Comparison of ENCODE assay signal across 10 cellular contexts in the genomic region with DNA sequence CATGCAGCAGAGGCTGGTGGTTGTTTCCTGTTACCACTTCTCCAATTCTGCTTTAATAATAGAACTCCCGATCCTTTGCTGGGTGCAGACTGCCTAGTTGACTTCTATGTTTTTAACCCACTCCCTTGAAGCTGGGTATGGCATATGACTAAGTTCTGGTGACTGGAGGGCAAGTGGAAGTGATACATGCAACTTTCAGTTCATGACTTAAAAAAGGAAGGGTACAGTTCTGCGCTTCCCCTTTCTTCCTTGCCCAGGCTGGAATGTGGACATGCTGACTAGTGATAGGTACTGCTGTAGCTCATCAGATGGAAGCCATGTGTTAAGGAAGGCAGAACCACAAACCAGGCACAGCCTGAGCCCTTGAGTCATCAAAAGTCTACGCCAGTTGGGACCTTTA. TPM values are rescaled to one million over a fixed set of nuclear protein-coding genes. Genes with fewer than 3 reads are reported as not detected.
DNase-seq lines count a peak whose midpoint lies in the region; ATAC-seq and TF ChIP-seq lines count a peak whose summit lies in the region.
"Had no signal": no experiment of that assay in that cellular context is flagged by ENCODE, and none has a peak within 500 bp of the region (broad histone marks: within the 10 kb centered on the region; RNA-seq: fewer than 3 reads in every experiment).

No MANE protein-coding gene starts in this region.

- TF ChIP-seq CTCF in spleen (IDR thresholded peaks at IDR 0.05 in 8 of 11, conservative IDR thresholded peaks at IDR 0.05 in 3 of 11): no peak
- no peak for TF ChIP-seq CTCF in prostate gland (IDR thresholded peaks at IDR 0.05)

- intact Hi-C loops in spleen (cut with DNase I; ENCODE audit: low total_unique reads): no loop called here
- intact Hi-C loops in prostate gland (cut with DNase I): no loop called here

- TF ChIP-seq POLR2A in spleen (IDR thresholded peaks at IDR 0.05): no peak
- no peak for TF ChIP-seq POLR2A in prostate gland (IDR thresholded peaks at IDR 0.05)

- peak; percentile 57 for ATAC-seq in GM19023 (IDR thresholded peaks at IDR 0.05; ENCODE audit: unreplicated experiment)
- peak; percentile 46 for ATAC-seq in esophagus mucosa

- H3K27me3 ChIP-seq in spleen (replicated peaks in 1 of 7): no peaks in the 10 kb centered on the region
- no peaks in the 10 kb centered on the region for H3K27me3 ChIP-seq in prostate gland (replicated peaks; ENCODE audit: insufficient read depth)

- H3K4me1 ChIP-seq in spleen (peaks cover 8 to 45% (median 28%) of the 10 kb centered on the region in 6 donors), prostate gland (replicated peaks) (no peaks in the 10 kb centered on the region)

- H3K4me3 ChIP-seq in spleen (no peak overlapping the region), prostate gland (no peak overlapping the region)

- H3K36me3 ChIP-seq in spleen (no peaks in the 10 kb centered on the region), prostate gland (no peaks in the 10 kb centered on the region)

- H3K9me3 ChIP-seq in spleen (no peaks in the 10 kb centered on the region), prostate gland (no peaks in the 10 kb centered on the region)

- DNase-seq in HT1080 (ENCODE audit: low read depth) (peak; percentile 10), spleen (no peak), amniotic stem cell (lab: John Stamatoyannopoulos, UW) (no peak), HEK293T (ENCODE audit: extremely low spot score) (no peak), NCI-H82 treated with DMSO at 0.1 percent for 48 hours (lab: John Stamatoyannopoulos, UW; ENCODE audit: unreplicated experiment) (no peak), prostate gland (ENCODE audit: low spot score) (no peak)

- WGBS in spleen, 5 donors: 22 to 33% (median 27%) methylated on average over 3 of the region's 3 CpGs
- WGBS in prostate gland: 79% methylated on average over 3 of the region's 3 CpGs

- POLR2A ChIA-PET in HEK293T (lab: Yijun Ruan, JAX): no interaction called here

- CTCF ChIA-PET in HEK293T (lab: Yijun Ruan, JAX): no interaction called here

- H3K27ac ChIP-seq in spleen (peak overlapping the region; percentile 15 to 84 (median 72)), prostate gland (peak overlapping the region in 1 of 2 donors; percentile 36)

TF ChIP-seq in HEK293T, 16 proteins besides CTCF, POLR2A, EP300 and RAD21:
- TF ChIP-seq FOXK2 (IDR thresholded peaks at IDR 0.05) (no peak), ELF4 (IDR thresholded peaks at IDR 0.05) (no peak), HDGF (IDR thresholded peaks at IDR 0.05; ENCODE audit: borderline replicate concordance) (no peak), NFRKB (IDR thresholded peaks at IDR 0.05) (no peak), ARNT (IDR thresholded peaks at IDR 0.05) (no peak), FOXA1 (IDR thresholded peaks at IDR 0.05) (no peak), SP1 (IDR thresholded peaks at IDR 0.05) (no peak), TARDBP (IDR thresholded peaks at IDR 0.05) (no peak), SUZ12 (IDR thresholded peaks at IDR 0.05) (no peak), LEF1 (IDR thresholded peaks at IDR 0.05; ENCODE audit: borderline replicate concordance) (no peak), FOXM1 (IDR thresholded peaks at IDR 0.05; ENCODE audit: borderline replicate concordance) (no peak), CTBP1 (IDR thresholded peaks at IDR 0.05; ENCODE audit: borderline replicate concordance) (no peak), ZNF384 (IDR thresholded peaks at IDR 0.05) (no peak), L3MBTL2 (conservative IDR thresholded peaks at IDR 0.05) (no peak), BHLHE40 (IDR thresholded peaks at IDR 0.05; ENCODE audit: borderline replicate concordance) (no peak)
- TF ChIP-seq, protein P1, sequence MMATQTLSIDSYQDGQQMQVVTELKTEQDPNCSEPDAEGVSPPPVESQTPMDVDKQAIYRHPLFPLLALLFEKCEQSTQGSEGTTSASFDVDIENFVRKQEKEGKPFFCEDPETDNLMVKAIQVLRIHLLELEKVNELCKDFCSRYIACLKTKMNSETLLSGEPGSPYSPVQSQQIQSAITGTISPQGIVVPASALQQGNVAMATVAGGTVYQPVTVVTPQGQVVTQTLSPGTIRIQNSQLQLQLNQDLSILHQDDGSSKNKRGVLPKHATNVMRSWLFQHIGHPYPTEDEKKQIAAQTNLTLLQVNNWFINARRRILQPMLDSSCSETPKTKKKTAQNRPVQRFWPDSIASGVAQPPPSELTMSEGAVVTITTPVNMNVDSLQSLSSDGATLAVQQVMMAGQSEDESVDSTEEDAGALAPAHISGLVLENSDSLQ (IDR thresholded peaks at IDR 0.05): no peak
TF ChIP-seq in HEK293T: peak in this region for 0.

RNA-seq across cellular contexts. Expression of a gene that starts 2.4 kb away (rescaled TPM):
- total RNA-seq in HT1080 (2014; rRNA removed; shearing (Covaris generic)): 0.08 TPM in 1 of 2 replicates, not detected in the other
- 0.01 TPM in 1 of 2 replicates, not detected in the other for polyA plus RNA-seq in HT1080 (2015; cell fraction: cytosol; rRNA removed)
- 0.10 and 1.5 TPM in 2 replicates for polyA plus RNA-seq in HT1080 (2015; cell fraction: nucleus; rRNA removed)
- total RNA-seq in esophagus mucosa (86.9 TPM), spleen (100 to 1,000 TPM; 348 to 975 (median 429) TPM), prostate gland (100 to 1,000 TPM in 1 of 2 donors, 10 to 100 TPM in 1; 82.6 to 286 TPM)
- 10 to 100 TPM; 28.9 to 75.1 (median 61.5) TPM for polyA plus RNA-seq in spleen
- total RNA-seq: H1; T-helper 1 cell treated with Interleukin-12 subunit alpha and Interleukin-12 subunit beta and Interleukin-4 antibody, amounts not matched to agents 30 ng/mL and 1 ng/mL, for 36 hours had no signal

Comparison
In these comparisons a context has a peak if more than half of its experiments do, and no peak if none do; other contexts are left out.
1. RNA of a gene that starts 2.4 kb away (total RNA-seq): 348 to 975 TPM in spleen, 82.6 to 286 TPM in prostate gland and 86.9 TPM in esophagus mucosa (single experiment); 0.08 TPM in HT1080; every median in the first group is over 10 times any median in the second.